In genomic region chr12:83709899-83710298, GRCh38 we compare ENCODE assay signal across 39 cellular contexts.
"Had no signal": no experiment of that assay in that cellular context is flagged by ENCODE, and none has a peak within 500 bp of the region (broad histone marks: within the 10 kb centered on the region; RNA-seq: fewer than 3 reads in every experiment).

No MANE protein-coding gene starts in this region.

- H3K9me3 ChIP-seq: ascending aorta had no signal

- H3K4me3 ChIP-seq: adrenal gland, ascending aorta, body of pancreas, breast epithelium, cardiac muscle cell had no signal

- H3K4me1 ChIP-seq: adrenal gland, ascending aorta, body of pancreas, breast epithelium had no signal

- H3K27me3 Mint-ChIP-seq: activated naive CD4-positive, alpha-beta T cell treated with anti-CD3 and anti-CD28 coated beads, Interleukin-2, amount 10 ng/mL, durations not matched to agents 7 days and 5 days; activated naive CD4-positive, alpha-beta T cell treated with anti-CD3 and anti-CD28 coated beads, Interleukin-2, amount 50 U/mL, for 24 hours; activated naive CD8-positive, alpha-beta T cell; activated naive CD8-positive, alpha-beta T cell treated with anti-CD3 and anti-CD28 coated beads for 36 hours; activated naive CD8-positive, alpha-beta T cell treated with anti-CD3 and anti-CD28 coated beads, Interleukin-2, amount 10 ng/mL, durations not matched to agents 7 days and 5 days; activated naive CD8-positive, alpha-beta T cell treated with anti-CD3 and anti-CD28 coated beads, Interleukin-2, amount 50 U/mL, for 24 hours; activated T-cell treated with anti-CD3 and anti-CD28 coated beads, Interleukin-2, amount 50 U/mL, for 24 hours; activated T-helper 17 cell treated with anti-CD3 and anti-CD28 coated beads, Interleukin-2, amount 50 U/mL, for 72 hours; brain; central memory CD8-positive, alpha-beta T cell had no signal

- H3K36me3 ChIP-seq: adrenal gland, ascending aorta, brain microvascular endothelial cell, breast epithelium, cardiac muscle cell had no signal

- FAIRE-seq: astrocyte had no signal

- H3K27ac ChIP-seq: adrenal gland, ascending aorta, body of pancreas, brain microvascular endothelial cell, breast epithelium, cardiac muscle cell had no signal

- H3K27ac Mint-ChIP-seq: activated naive CD4-positive, alpha-beta T cell treated with anti-CD3 and anti-CD28 coated beads for 36 hours; activated naive CD4-positive, alpha-beta T cell treated with anti-CD3 and anti-CD28 coated beads, Interleukin-2, amount 10 ng/mL, durations not matched to agents 7 days and 5 days; activated naive CD4-positive, alpha-beta T cell treated with anti-CD3 and anti-CD28 coated beads, Interleukin-2, amount 50 U/mL, for 24 hours; activated naive CD4-positive, alpha-beta T cell treated with anti-CD3 and anti-CD28 coated beads, Interleukin-2, amount 50 U/mL, for 72 hours; activated naive CD8-positive, alpha-beta T cell; activated naive CD8-positive, alpha-beta T cell treated with anti-CD3 and anti-CD28 coated beads for 36 hours; activated naive CD8-positive, alpha-beta T cell treated with anti-CD3 and anti-CD28 coated beads, Interleukin-2, amount 10 ng/mL, durations not matched to agents 7 days and 5 days; activated naive CD8-positive, alpha-beta T cell treated with anti-CD3 and anti-CD28 coated beads, Interleukin-2, amount 50 U/mL, for 24 hours; activated T-cell treated with anti-CD3 and anti-CD28 coated beads, Interleukin-2, amount 50 U/mL, for 24 hours; activated T-cell treated with anti-CD3 and anti-CD28 coated beads, Interleukin-2, amount 50 U/mL, for 72 hours; activated T-helper 1 cell treated with anti-CD3 and anti-CD28 coated beads, Interleukin-12 subunit alpha, Interleukin-12 subunit beta, Interleukin-2, Interleukin-4 antibody, amounts not matched to agents 30 ng/mL and 10 ng/mL and 1 ng/mL, durations not matched to agents 14 hours and 24 hours and 36 hours; activated T-helper 17 cell treated with anti-CD3 and anti-CD28 coated beads, Interleukin-2, amount 50 U/mL, for 72 hours; activated T-helper 2 cell treated with anti-CD3 and anti-CD28 coated beads, Interferon-gamma antibody, Interleukin-2, Interleukin-4, amounts not matched to agents 10 μg/mL and 5 μg/mL and 100 μg/mL, durations not matched to agents 14 hours and 24 hours and 36 hours; brain had no signal

- H3K4me1 Mint-ChIP-seq: activated naive CD4-positive, alpha-beta T cell treated with anti-CD3 and anti-CD28 coated beads, Interleukin-2, amount 10 ng/mL, durations not matched to agents 7 days and 5 days; activated naive CD4-positive, alpha-beta T cell treated with anti-CD3 and anti-CD28 coated beads, Interleukin-2, amount 50 U/mL, for 24 hours; activated naive CD8-positive, alpha-beta T cell treated with anti-CD3 and anti-CD28 coated beads for 36 hours; activated naive CD8-positive, alpha-beta T cell treated with anti-CD3 and anti-CD28 coated beads, Interleukin-2, amount 10 ng/mL, durations not matched to agents 7 days and 5 days; activated naive CD8-positive, alpha-beta T cell treated with anti-CD3 and anti-CD28 coated beads, Interleukin-2, amount 50 U/mL, for 24 hours; activated T-helper 17 cell treated with anti-CD3 and anti-CD28 coated beads, Interleukin-2, amount 50 U/mL, for 72 hours; brain; central memory CD8-positive, alpha-beta T cell had no signal

- ATAC-seq: activated naive CD4-positive, alpha-beta T cell treated with anti-CD3 and anti-CD28 coated beads, Interleukin-2, amount 50 U/mL, for 72 hours; activated naive CD8-positive, alpha-beta T cell treated with anti-CD3 and anti-CD28 coated beads, Interleukin-2, amount 50 U/mL, for 24 hours; activated T-cell treated with anti-CD3 and anti-CD28 coated beads, Interleukin-2, amount 50 U/mL, for 4 hours; activated T-cell treated with anti-CD3 and anti-CD28 coated beads, Interleukin-2, amount 50 U/mL, for 72 hours; activated T-helper 17 cell treated with anti-CD3 and anti-CD28 coated beads, Interleukin-2, amount 50 U/mL, for 72 hours; body of pancreas had no signal

- H3K27me3 ChIP-seq: adrenal gland, ascending aorta, body of pancreas, brain microvascular endothelial cell, breast epithelium, cardiac muscle cell had no signal

- DNase-seq: activated effector memory CD4-positive, alpha-beta T cell treated with anti-CD3 and anti-CD28 coated beads, Interleukin-2, amount 50 U/mL, for 16 hours; activated effector memory CD4-positive, alpha-beta T cell treated with Interleukin-2 at 50 U/mL for 16 hours; activated gamma-delta T cell; activated gamma-delta T cell treated with Interleukin-2 at 50 U/mL for 16 hours; activated naive CD4-positive, alpha-beta T cell; activated naive CD4-positive, alpha-beta T cell treated with anti-CD3 and anti-CD28 coated beads for 36 hours; activated naive CD4-positive, alpha-beta T cell treated with anti-CD3 and anti-CD28 coated beads, Interleukin-2, amount 10 ng/mL, durations not matched to agents 7 days and 5 days; activated naive CD4-positive, alpha-beta T cell treated with anti-CD3 and anti-CD28 coated beads, Interleukin-2, amount 50 U/mL, for 16 hours; activated naive CD4-positive, alpha-beta T cell treated with Interleukin-2 at 50 U/mL for 16 hours; activated naive CD8-positive, alpha-beta T cell treated with anti-CD3 and anti-CD28 coated beads for 36 hours; activated naive CD8-positive, alpha-beta T cell treated with anti-CD3 and anti-CD28 coated beads, Interleukin-2, amount 10 ng/mL, durations not matched to agents 7 days and 5 days; activated naive CD8-positive, alpha-beta T cell treated with anti-CD3 and anti-CD28 coated beads, Interleukin-2, amount 50 U/mL, for 24 hours; activated T-cell treated with anti-CD3 and anti-CD28 coated beads, Interleukin-2, amount 50 U/mL, for 1 hour; activated T-cell treated with anti-CD3 and anti-CD28 coated beads, Interleukin-2, amount 50 U/mL, for 24 hours; activated T-cell treated with anti-CD3 and anti-CD28 coated beads, Interleukin-2, amount 50 U/mL, for 4 hours; activated T-cell treated with anti-CD3 and anti-CD28 coated beads, Interleukin-2, amount 50 U/mL, for 48 hours; activated T-cell treated with anti-CD3 and anti-CD28 coated beads, Interleukin-2, amount 50 U/mL, for 72 hours; adrenal gland; amniotic stem cell; amygdala; anterior cingulate cortex; aorta; body of pancreas; brain microvascular endothelial cell; caudate nucleus; central memory CD4-positive, alpha-beta T cell; cerebellar nuclear complex had no signal

- H3K36me3 Mint-ChIP-seq: activated naive CD4-positive, alpha-beta T cell treated with anti-CD3 and anti-CD28 coated beads, Interleukin-2, amount 10 ng/mL, durations not matched to agents 7 days and 5 days; activated naive CD4-positive, alpha-beta T cell treated with anti-CD3 and anti-CD28 coated beads, Interleukin-2, amount 50 U/mL, for 24 hours; activated naive CD8-positive, alpha-beta T cell; activated naive CD8-positive, alpha-beta T cell treated with anti-CD3 and anti-CD28 coated beads for 36 hours; activated naive CD8-positive, alpha-beta T cell treated with anti-CD3 and anti-CD28 coated beads, Interleukin-2, amount 10 ng/mL, durations not matched to agents 7 days and 5 days had no signal

- H3K4me3 Mint-ChIP-seq: activated naive CD4-positive, alpha-beta T cell treated with anti-CD3 and anti-CD28 coated beads for 36 hours; activated naive CD4-positive, alpha-beta T cell treated with anti-CD3 and anti-CD28 coated beads, Interleukin-2, amount 10 ng/mL, durations not matched to agents 7 days and 5 days; activated naive CD4-positive, alpha-beta T cell treated with anti-CD3 and anti-CD28 coated beads, Interleukin-2, amount 50 U/mL, for 24 hours; activated naive CD8-positive, alpha-beta T cell; activated naive CD8-positive, alpha-beta T cell treated with anti-CD3 and anti-CD28 coated beads for 36 hours; activated naive CD8-positive, alpha-beta T cell treated with anti-CD3 and anti-CD28 coated beads, Interleukin-2, amount 10 ng/mL, durations not matched to agents 7 days and 5 days; activated naive CD8-positive, alpha-beta T cell treated with anti-CD3 and anti-CD28 coated beads, Interleukin-2, amount 50 U/mL, for 24 hours; activated T-cell treated with anti-CD3 and anti-CD28 coated beads, Interleukin-2, amount 50 U/mL, for 24 hours; activated T-cell treated with anti-CD3 and anti-CD28 coated beads, Interleukin-2, amount 50 U/mL, for 4 hours; activated T-cell treated with anti-CD3 and anti-CD28 coated beads, Interleukin-2, amount 50 U/mL, for 72 hours; activated T-helper 1 cell treated with anti-CD3 and anti-CD28 coated beads, Interleukin-12 subunit alpha, Interleukin-12 subunit beta, Interleukin-2, Interleukin-4 antibody, amounts not matched to agents 30 ng/mL and 10 ng/mL and 1 ng/mL, durations not matched to agents 14 hours and 24 hours and 36 hours; activated T-helper 17 cell treated with anti-CD3 and anti-CD28 coated beads, Interleukin-2, amount 50 U/mL, for 72 hours; brain; central memory CD8-positive, alpha-beta T cell had no signal
